In genomic region chr19:34432797-34433196, GRCh38 we compare ENCODE assay signal across 1 cellular context.
TF ChIP-seq lines count a peak whose summit lies in the region.

No MANE protein-coding gene starts in this region.

TF ChIP-seq in IMR-90, 13 proteins besides CTCF, POLR2A, EP300 and RAD21 (continued from another document):
- TF ChIP-seq USF2 (IDR thresholded peaks at IDR 0.05; ENCODE audit: low read depth, low read length) (no peak), FOS (IDR thresholded peaks at IDR 0.05; ENCODE audit: low read depth, low read length) (no peak), CHD1 (IDR thresholded peaks at IDR 0.05; ENCODE audit: low read depth, low read length) (no peak)
